1 cellular context compared by ENCODE assay signal in the genomic region with DNA sequence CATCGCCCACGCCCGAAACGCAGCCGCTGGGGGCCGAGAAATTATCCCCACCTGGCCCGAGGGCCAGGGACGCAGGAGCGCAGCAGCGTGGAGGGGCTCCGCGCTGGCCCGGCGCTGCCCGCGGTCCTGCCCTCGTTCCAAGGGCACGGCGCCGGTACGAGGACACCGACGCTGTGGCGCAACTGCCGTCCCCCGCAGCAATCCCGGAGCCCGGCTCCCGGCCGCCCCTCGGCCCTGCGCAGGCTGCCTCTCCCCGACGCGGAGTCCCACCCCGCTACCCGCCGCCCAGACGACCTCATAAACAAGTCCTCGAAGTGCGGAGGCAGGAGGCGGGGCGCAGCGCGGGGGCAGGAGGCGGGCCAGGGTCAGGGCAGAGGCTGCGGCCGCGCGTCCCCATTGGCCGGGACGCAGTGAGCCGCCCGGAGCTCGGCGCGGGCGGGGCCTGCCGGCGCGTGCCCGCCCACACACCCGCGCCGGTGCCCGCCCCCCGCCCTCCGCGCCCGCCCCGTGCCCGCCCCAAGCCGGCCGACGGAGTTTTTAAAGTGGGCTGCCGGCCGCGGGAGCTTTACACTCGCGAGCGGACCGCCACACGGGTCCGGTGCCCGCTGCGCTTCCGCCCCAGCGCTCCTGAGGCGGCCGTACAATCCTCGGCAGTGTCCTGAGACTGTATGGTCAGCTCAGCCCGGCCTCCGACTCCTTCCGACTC.
TF ChIP-seq lines count a peak whose summit lies in the region.

EPAS1 (plus strand) TSS at position 568 of the 706 bp plus-strand sequence. CDS start 505 bp downstream, outside the sequence.

TF ChIP-seq in H1, 55 proteins besides CTCF, POLR2A, EP300 and RAD21 (continued from another document):
- TF ChIP-seq SIN3A (conservative IDR thresholded peaks at IDR 0.05 in 1 of 2, IDR thresholded peaks at IDR 0.05 in 1 of 2; ENCODE audit: low read depth in 1 of 2, low read length in 2 of 2), result 0 out of 4 replicates have a peak, but pooled peaks of 1 of the 2 experiments have one; percentile 47
- TF ChIP-seq TAF1 (IDR thresholded peaks at IDR 0.05; ENCODE audit: low read depth, low read length), result peak; percentile 36; the same call in 1 of the 2 replicates
- TF ChIP-seq PHF8 (conservative IDR thresholded peaks at IDR 0.05; ENCODE audit: low read depth, low read length), result 0 out of 2 replicates have a peak, but pooled peaks have one; percentile 28
- TF ChIP-seq CEBPB (IDR thresholded peaks at IDR 0.05; ENCODE audit: low read depth, low read length), result 0 out of 2 replicates have a peak, but pooled peaks have one; percentile 45
- no peak for TF ChIP-seq BRCA1 (IDR thresholded peaks at IDR 0.05; ENCODE audit: low read depth, low read length)
- no peak for TF ChIP-seq KDM5A (IDR thresholded peaks at IDR 0.05; ENCODE audit: low read length)
- TF ChIP-seq TAF7 (optimal IDR thresholded peaks at IDR 0.05; ENCODE audit: borderline replicate concordance, low read depth, low read length), result no peak
- TF ChIP-seq YY1 (IDR thresholded peaks at IDR 0.05; ENCODE audit: low read depth, low read length), result 0 out of 2 replicates have a peak, but pooled peaks have one; percentile 15
- TF ChIP-seq TEAD4 (IDR thresholded peaks at IDR 0.05; ENCODE audit: low read depth, low read length), result 0 out of 2 replicates have a peak, but pooled peaks have one; percentile 21
- TF ChIP-seq TBP (IDR thresholded peaks at IDR 0.05; ENCODE audit: low read depth, low read length), result peak; percentile 34; the same call in 1 of the 2 replicates
- peak; percentile 94 for TF ChIP-seq KDM4A (IDR thresholded peaks at IDR 0.05; ENCODE audit: low read depth, low read length, severe bottlenecking)
